In genomic region chr20:32516985-32517873, GRCh38 we compare ENCODE assay signal across 1 cellular context.
A peak's percentile ranks its signal among the peaks of the same experiment; 100 is the strongest.
TF ChIP-seq lines count a peak whose summit lies in the region.

No MANE protein-coding gene starts in this region.

TF ChIP-seq in K562, 482 proteins besides CTCF, POLR2A, EP300 and RAD21 (continued from another document):
- TF ChIP-seq ZNF318 (IDR thresholded peaks at IDR 0.05; ENCODE audit: borderline replicate concordance in 1 of 2, low read depth in 1 of 2) (no peak), CEBPZ (IDR thresholded peaks at IDR 0.05; ENCODE audit: borderline replicate concordance, low read depth, low read length) (no peak), DDX20 (tag; IDR thresholded peaks at IDR 0.05; ENCODE audit: low read depth) (no peak), POLR2G (IDR thresholded peaks at IDR 0.05; ENCODE audit: low read depth, low read length) (peak; percentile 43), VEZF1 (CRISPR knock-in tag; IDR thresholded peaks at IDR 0.05) (peak; percentile 69; the same call in 1 of the 2 replicates)
